In the genomic region with DNA sequence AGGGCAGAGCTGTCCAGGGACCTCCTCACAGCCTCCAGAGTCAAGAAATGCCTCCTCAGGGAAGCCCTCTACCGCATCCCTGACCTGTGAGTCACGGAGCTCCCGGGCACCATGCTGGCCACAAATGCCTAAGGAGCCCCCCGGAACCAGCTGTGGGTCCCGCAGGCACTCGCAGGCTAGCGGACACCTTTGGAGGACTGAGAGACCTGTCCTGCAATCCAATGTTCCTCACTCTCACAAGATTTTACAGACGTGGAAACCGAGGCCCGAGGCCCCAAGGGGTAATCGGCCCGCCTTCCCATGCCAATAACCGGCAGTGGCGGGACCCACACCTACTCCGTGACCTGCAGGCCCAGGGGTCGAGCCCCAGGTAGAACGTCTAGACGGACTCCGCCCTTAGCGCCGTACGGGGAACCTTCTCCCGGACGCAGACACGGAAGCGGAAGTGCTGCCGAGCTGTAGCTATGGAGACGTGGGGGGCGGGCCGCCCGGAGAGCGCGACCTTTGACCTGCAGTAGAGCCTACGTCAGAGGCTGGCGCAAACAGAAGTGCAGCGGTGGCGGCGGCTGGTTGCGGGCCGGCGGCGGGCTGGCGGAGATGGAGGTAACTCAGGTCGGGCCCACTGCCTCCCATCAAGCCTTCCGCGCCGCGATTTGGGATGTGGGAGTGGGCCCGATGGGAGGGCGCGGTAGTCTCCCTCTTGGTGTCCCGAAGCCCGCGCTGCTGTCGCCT, we compare ENCODE assay signal across 7 cellular contexts.
DNase-seq lines count a peak whose midpoint lies in the region; ATAC-seq and TF ChIP-seq lines count a peak whose summit lies in the region.

A gene with protein sequence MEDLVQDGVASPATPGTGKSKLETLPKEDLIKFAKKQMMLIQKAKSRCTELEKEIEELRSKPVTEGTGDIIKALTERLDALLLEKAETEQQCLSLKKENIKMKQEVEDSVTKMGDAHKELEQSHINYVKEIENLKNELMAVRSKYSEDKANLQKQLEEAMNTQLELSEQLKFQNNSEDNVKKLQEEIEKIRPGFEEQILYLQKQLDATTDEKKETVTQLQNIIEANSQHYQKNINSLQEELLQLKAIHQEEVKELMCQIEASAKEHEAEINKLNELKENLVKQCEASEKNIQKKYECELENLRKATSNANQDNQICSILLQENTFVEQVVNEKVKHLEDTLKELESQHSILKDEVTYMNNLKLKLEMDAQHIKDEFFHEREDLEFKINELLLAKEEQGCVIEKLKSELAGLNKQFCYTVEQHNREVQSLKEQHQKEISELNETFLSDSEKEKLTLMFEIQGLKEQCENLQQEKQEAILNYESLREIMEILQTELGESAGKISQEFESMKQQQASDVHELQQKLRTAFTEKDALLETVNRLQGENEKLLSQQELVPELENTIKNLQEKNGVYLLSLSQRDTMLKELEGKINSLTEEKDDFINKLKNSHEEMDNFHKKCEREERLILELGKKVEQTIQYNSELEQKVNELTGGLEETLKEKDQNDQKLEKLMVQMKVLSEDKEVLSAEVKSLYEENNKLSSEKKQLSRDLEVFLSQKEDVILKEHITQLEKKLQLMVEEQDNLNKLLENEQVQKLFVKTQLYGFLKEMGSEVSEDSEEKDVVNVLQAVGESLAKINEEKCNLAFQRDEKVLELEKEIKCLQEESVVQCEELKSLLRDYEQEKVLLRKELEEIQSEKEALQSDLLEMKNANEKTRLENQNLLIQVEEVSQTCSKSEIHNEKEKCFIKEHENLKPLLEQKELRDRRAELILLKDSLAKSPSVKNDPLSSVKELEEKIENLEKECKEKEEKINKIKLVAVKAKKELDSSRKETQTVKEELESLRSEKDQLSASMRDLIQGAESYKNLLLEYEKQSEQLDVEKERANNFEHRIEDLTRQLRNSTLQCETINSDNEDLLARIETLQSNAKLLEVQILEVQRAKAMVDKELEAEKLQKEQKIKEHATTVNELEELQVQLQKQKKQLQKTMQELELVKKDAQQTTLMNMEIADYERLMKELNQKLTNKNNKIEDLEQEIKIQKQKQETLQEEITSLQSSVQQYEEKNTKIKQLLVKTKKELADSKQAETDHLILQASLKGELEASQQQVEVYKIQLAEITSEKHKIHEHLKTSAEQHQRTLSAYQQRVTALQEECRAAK (N-terminal part only) (plus strand): TSS at position 529 of the 732 bp plus-strand sequence. CDS start 69 bp downstream, at position 598.

- ATAC-seq in GM18517 (IDR thresholded peaks at IDR 0.05; ENCODE audit: unreplicated experiment): peak; percentile 97
- peak; percentile 100 for ATAC-seq in HG03039 (IDR thresholded peaks at IDR 0.05; ENCODE audit: unreplicated experiment)

- TF ChIP-seq CTCF in astrocyte of the cerebellum (IDR thresholded peaks at IDR 0.05; ENCODE audit: low read depth, low read length, missing control alignments): no peak

- in situ Hi-C loops in astrocyte of the cerebellum (cut with HindIII; ENCODE audit: low sequenced_read_pairs): no loop called here

- peak within 1 kb of the TSS; percentile 97 for H3K4me3 ChIP-seq in astrocyte of the cerebellum (ENCODE audit: low read depth, low read length)

- DNase-seq in NCI-H2081 (lab: John Stamatoyannopoulos, UW) (peak; percentile 92 to 93), T-helper 9 cell (peak; percentile 96), astrocyte of the cerebellum (ENCODE audit: low read depth) (peak; percentile 79), hippocampal formation (lab: John Stamatoyannopoulos, UW) (peak; percentile 90 to 92), retina (peak; percentile 97)

Comparison
In these comparisons a context has a peak if more than half of its experiments do, and no peak if none do; other contexts are left out.
1. Peak in every context shown above with its lines: DNase-seq, ATAC-seq and H3K4me3 ChIP-seq.